ENCODE assay signal across 21 cellular contexts in genomic region chr11:32575070-32575469, GRCh38.
"Had no signal": no experiment of that assay in that cellular context is flagged by ENCODE, and none has a peak within 500 bp of the region (broad histone marks: within the 10 kb centered on the region; RNA-seq: fewer than 3 reads in every experiment).

No MANE protein-coding gene starts in this region.

- DNase-seq: activated CD4-positive, alpha-beta T cell treated with anti-CD3 and anti-CD28 coated beads for 48 hours; activated CD4-positive, alpha-beta T cell treated with anti-CD3 and anti-CD28 coated beads, Interleukin-2, amount 50 U/mL, for 4 hours; activated CD4-positive, CD25-positive, alpha-beta regulatory T cell treated with anti-CD3 and anti-CD28 coated beads, Interleukin-2, amount 50 U/mL, for 72 hours; activated CD8-positive, alpha-beta memory T cell treated with anti-CD3 and anti-CD28 coated beads, Interleukin-2, amount 10 ng/mL, durations not matched to agents 7 days and 5 days; activated effector memory CD4-positive, alpha-beta T cell treated with anti-CD3 and anti-CD28 coated beads, Interleukin-2, amount 50 U/mL, for 16 hours; activated naive CD4-positive, alpha-beta T cell treated with Interleukin-2 at 50 U/mL for 16 hours; activated naive CD8-positive, alpha-beta T cell treated with anti-CD3 and anti-CD28 coated beads, Interleukin-2, amount 50 U/mL, for 24 hours; activated T-cell treated with anti-CD3 and anti-CD28 coated beads, Interleukin-2, amount 50 U/mL, for 24 hours; caudate nucleus; Kasumi-1; KBM-7; NCI-H1048; NCI-H146; NCI-H1930; NCI-H2171; NCI-H2227 treated with DMSO at 0.1 percent for 48 hours; NCI-H526 treated with DMSO at 0.1 percent for 48 hours; NCI-H82; SIG-M5; T-helper 17 cell; T-helper 9 cell had no signal
